23 cellular contexts compared by ENCODE assay signal in the genomic region with DNA sequence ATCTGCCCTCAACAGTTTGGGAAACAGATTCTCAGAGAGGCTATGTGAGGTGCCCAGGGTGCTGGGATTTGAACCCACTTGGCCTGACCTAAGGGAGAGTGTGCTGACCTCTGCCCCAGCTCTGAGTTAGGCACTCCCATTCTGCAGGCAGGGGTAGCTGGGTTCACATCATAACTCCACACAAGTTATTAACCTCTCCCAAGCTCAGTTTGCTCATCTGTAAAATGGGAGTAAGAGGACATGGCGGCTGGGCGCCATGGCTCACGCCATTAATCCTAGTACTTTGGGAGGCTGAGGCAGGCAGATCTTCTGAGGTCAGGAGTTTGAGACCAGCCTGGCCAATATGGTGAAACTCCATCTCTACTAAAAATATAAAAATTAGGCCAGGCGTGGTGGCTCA.
"Had no signal": no experiment of that assay in that cellular context is flagged by ENCODE, and none has a peak within 500 bp of the region (broad histone marks: within the 10 kb centered on the region; RNA-seq: fewer than 3 reads in every experiment).

No MANE protein-coding gene starts in this region.

- H3K36me3 Mint-ChIP-seq: mesothelial cell of epicardium had no signal

- H3K4me1 ChIP-seq: colonic mucosa, left lung, lower lobe of right lung had no signal

- H3K27me3 Mint-ChIP-seq: dendritic cell treated with granulocyte-macrophage colony-stimulating factor and Interleukin-4, amounts not matched to agents 40 ng/mL and 50 ng/mL, for 4 days; effector memory CD8-positive, alpha-beta T cell had no signal

- H3K27ac Mint-ChIP-seq: dendritic cell treated with granulocyte-macrophage colony-stimulating factor and Interleukin-4, amounts not matched to agents 40 ng/mL and 50 ng/mL, for 4 days; effector memory CD8-positive, alpha-beta T cell; endodermal cell; mesothelial cell of epicardium had no signal

- H3K27me3 ChIP-seq: colonic mucosa, esophagus squamous epithelium, gastrocnemius medialis, heart right ventricle, left lung had no signal

- FAIRE-seq: endometrium, islet of Langerhans, kidney had no signal

- H3K9me3 Mint-ChIP-seq: dendritic cell treated with granulocyte-macrophage colony-stimulating factor and Interleukin-4, amounts not matched to agents 40 ng/mL and 50 ng/mL, for 4 days; effector memory CD8-positive, alpha-beta T cell; endodermal cell; mesothelial cell of epicardium had no signal

- H3K27ac ChIP-seq: colonic mucosa, epithelial cell of prostate, esophagus squamous epithelium, left lung, lower lobe of right lung had no signal

- H3K36me3 ChIP-seq: colonic mucosa, esophagus squamous epithelium, gastrocnemius medialis, heart right ventricle, left lung, lower lobe of right lung had no signal

- H3K4me3 ChIP-seq: colonic mucosa, esophagus squamous epithelium, gastrocnemius medialis, heart right ventricle, left lung, lower lobe of right lung had no signal

- ATAC-seq: effector memory CD8-positive, alpha-beta T cell; left colon had no signal

- H3K9me3 ChIP-seq: colonic mucosa, esophagus squamous epithelium, gastrocnemius medialis, heart right ventricle, left lung, lower lobe of right lung had no signal

- DNase-seq: colonic mucosa; cortex of kidney; effector CD8-positive, alpha-beta T cell; effector memory CD8-positive, alpha-beta T cell; endodermal cell; erythroblast; esophagus squamous epithelium; foreskin melanocyte; glutamatergic neuron; hippocampal formation; kidney glomerular epithelial cell; left colon; mesenchymal stem cell had no signal

- H3K4me1 Mint-ChIP-seq: endodermal cell had no signal

- H3K4me3 Mint-ChIP-seq: dendritic cell treated with granulocyte-macrophage colony-stimulating factor and Interleukin-4, amounts not matched to agents 40 ng/mL and 50 ng/mL, for 4 days; effector memory CD8-positive, alpha-beta T cell; endodermal cell; mesothelial cell of epicardium had no signal
